Comparison of ENCODE assay signal across 8 cellular contexts in the genomic region with DNA sequence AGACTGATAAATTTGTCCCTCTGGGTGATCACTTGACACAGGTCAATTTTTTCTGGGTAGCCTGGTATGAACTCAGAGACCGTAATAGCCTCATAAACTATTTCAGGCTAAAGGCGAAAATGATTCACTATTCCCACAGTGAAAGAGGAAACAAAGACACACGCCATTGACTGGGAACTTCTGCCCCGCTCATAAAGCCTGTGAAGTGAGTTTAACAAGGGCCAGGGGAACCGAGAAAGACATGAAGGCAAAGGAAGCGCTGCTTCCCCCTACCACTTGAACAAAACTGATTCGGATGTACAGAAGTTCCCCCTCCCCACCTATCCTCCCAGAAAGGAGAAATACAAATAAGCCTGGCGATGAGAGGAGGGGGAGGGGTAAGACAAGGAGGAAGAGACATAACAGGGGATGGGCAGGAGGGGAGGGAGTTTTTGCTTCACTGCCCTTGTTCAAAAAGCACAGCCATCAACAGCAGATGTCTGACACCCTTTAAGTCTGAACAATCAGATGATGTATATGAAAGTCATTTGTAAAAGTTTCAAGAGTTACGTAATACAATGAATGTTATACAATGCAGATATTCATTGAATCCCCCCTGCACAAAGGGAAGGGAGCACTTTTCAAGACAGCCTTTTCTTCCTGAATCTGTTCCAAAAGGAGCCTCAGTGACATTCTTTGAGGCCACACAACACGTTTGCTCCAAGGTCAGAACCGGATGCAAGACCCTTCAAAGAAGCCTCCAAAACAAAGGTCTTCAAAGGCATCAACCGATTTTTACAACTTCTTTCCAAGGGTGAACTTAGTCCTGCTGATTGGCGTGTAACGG. TPM values are rescaled to one million over a fixed set of nuclear protein-coding genes. Genes with fewer than 3 reads are reported as not detected.
DNase-seq lines count a peak whose midpoint lies in the region; ATAC-seq and TF ChIP-seq lines count a peak whose summit lies in the region.

No MANE protein-coding gene starts in this region.

- H3K36me3 ChIP-seq in endodermal cell (ENCODE audit: control insufficient read depth, insufficient read depth, low read length) (no peaks in the 10 kb centered on the region), muscle layer of colon (ENCODE audit: insufficient read depth, low read length) (no peaks in the 10 kb centered on the region)

- CTCF ChIA-PET in activated naive CD4-positive, alpha-beta T cell treated with anti-CD3 and anti-CD28 coated beads for 36 hours (lab: Charles Lee), result no interaction called here

- H3K27ac Mint-ChIP-seq in activated naive CD4-positive, alpha-beta T cell treated with anti-CD3 and anti-CD28 coated beads for 36 hours, result no peak overlapping the region
- no peak overlapping the region for H3K27ac Mint-ChIP-seq in endodermal cell

- no peaks in the 10 kb centered on the region for H3K36me3 Mint-ChIP-seq in activated naive CD4-positive, alpha-beta T cell treated with anti-CD3 and anti-CD28 coated beads for 36 hours (ENCODE audit: low read depth)
- H3K36me3 Mint-ChIP-seq in endodermal cell (ENCODE audit: low read depth), result no peaks in the 10 kb centered on the region

- H3K9me3 Mint-ChIP-seq in activated naive CD4-positive, alpha-beta T cell treated with anti-CD3 and anti-CD28 coated beads for 36 hours, result no peaks in the 10 kb centered on the region
- no peaks in the 10 kb centered on the region for H3K9me3 Mint-ChIP-seq in endodermal cell

- peak; percentile 70 for ATAC-seq in HG02623 (IDR thresholded peaks at IDR 0.05; ENCODE audit: unreplicated experiment)

- H3K4me3 Mint-ChIP-seq in activated naive CD4-positive, alpha-beta T cell treated with anti-CD3 and anti-CD28 coated beads for 36 hours, result peak overlapping the region; percentile 43
- peak overlapping the region; percentile 50 for H3K4me3 Mint-ChIP-seq in endodermal cell

- H3K27me3 Mint-ChIP-seq in activated naive CD4-positive, alpha-beta T cell treated with anti-CD3 and anti-CD28 coated beads for 36 hours (ENCODE audit: low read depth), result peaks cover 45% of the 10 kb centered on the region
- H3K27me3 Mint-ChIP-seq in endodermal cell (ENCODE audit: insufficient read depth), result peaks cover 44% of the 10 kb centered on the region

- peaks cover 7% of the 10 kb centered on the region for H3K4me1 Mint-ChIP-seq in activated naive CD4-positive, alpha-beta T cell treated with anti-CD3 and anti-CD28 coated beads for 36 hours (ENCODE audit: low read depth)
- H3K4me1 Mint-ChIP-seq in endodermal cell, result peaks cover 8% of the 10 kb centered on the region

- DNase-seq in activated naive CD4-positive, alpha-beta T cell treated with anti-CD3 and anti-CD28 coated beads for 36 hours, result peak; percentile 20
- no peak for DNase-seq in activated naive CD4-positive, alpha-beta T cell (lab: John Stamatoyannopoulos, UW)
- peak; percentile 28 for DNase-seq in NCI-H69 (lab: John Stamatoyannopoulos, UW)
- DNase-seq in endodermal cell, result no peak
- DNase-seq in NCI-H1417 (lab: John Stamatoyannopoulos, UW), result no peak
- no peak for DNase-seq in activated CD4-positive, alpha-beta T cell treated with anti-CD3 and anti-CD28 coated beads, Interleukin-2, amount 50 U/mL, for 48 hours

- H3K27ac ChIP-seq in endodermal cell (ENCODE audit: low read depth, low read length) (no peak overlapping the region), muscle layer of colon (ENCODE audit: low read depth, low read length) (no peak overlapping the region)

- H3K4me1 ChIP-seq in endodermal cell (ENCODE audit: control insufficient read depth, insufficient read depth, low read length) (no peaks in the 10 kb centered on the region), muscle layer of colon (ENCODE audit: insufficient read depth, low read length) (peaks cover 15% of the 10 kb centered on the region)

- intact Hi-C loops in activated naive CD4-positive, alpha-beta T cell treated with anti-CD3 and anti-CD28 coated beads for 36 hours (cut with micrococcal nuclease), result no loop called here

- H3K4me3 ChIP-seq in endodermal cell (ENCODE audit: low read length) (peak overlapping the region; percentile 68), muscle layer of colon (ENCODE audit: low read depth in 1 of 2, low read length in 2 of 2) (peak overlapping the region; percentile 6 to 48)

- TF ChIP-seq CTCF in endodermal cell (conservative IDR thresholded peaks at IDR 0.05), result no peak

- WGBS in endodermal cell (ENCODE audit: insufficient coverage in 1 of 2, insufficient read length in 1 of 2), 2 experiments, result 41 to 55% methylated on average over 11 to 13 of the region's 14 CpGs

- H3K27me3 ChIP-seq in endodermal cell (ENCODE audit: control insufficient read depth, insufficient read depth, low read length, poor library complexity, severe bottlenecking), result peaks cover 51% of the 10 kb centered on the region
- no peaks in the 10 kb centered on the region for H3K27me3 ChIP-seq in muscle layer of colon (ENCODE audit: control insufficient read depth in 1 of 2, insufficient read depth in 2 of 2, low read length in 2 of 2)

- H3K9ac ChIP-seq in endodermal cell (ENCODE audit: extremely low read depth, low read length, poor library complexity, severe bottlenecking), result no peak overlapping the region
- no peak overlapping the region for H3K9ac ChIP-seq in muscle layer of colon (ENCODE audit: low read length)

- H3K9me3 ChIP-seq in endodermal cell (ENCODE audit: control insufficient read depth, low read length) (no peaks in the 10 kb centered on the region), muscle layer of colon (ENCODE audit: low read length) (no peaks in the 10 kb centered on the region)

RNA-seq across cellular contexts. Expression of gene ABCB4, which starts 0.7 kb away (rescaled TPM):
- not detected for total RNA-seq in activated naive CD4-positive, alpha-beta T cell treated with anti-CD3 and anti-CD28 coated beads for 36 hours
- under 1 TPM; 0.60 to 0.77 TPM for total RNA-seq in endodermal cell
- polyA plus RNA-seq in endodermal cell (2013, experiment 1 of 2), result 1.9 TPM
- 1.9 TPM for polyA plus RNA-seq in endodermal cell (2013, experiment 2 of 2)

Comparison
In these comparisons a context has a peak if more than half of its experiments do, and no peak if none do; other contexts are left out.
1. DNase-seq: peak in activated naive CD4-positive, alpha-beta T cell treated with anti-CD3 and anti-CD28 coated beads for 36 hours (single experiment) and NCI-H69 (single experiment); none in activated naive CD4-positive, alpha-beta T cell (0 of 4), endodermal cell (single experiment), NCI-H1417 (0 of 3) and activated CD4-positive, alpha-beta T cell treated with anti-CD3 and anti-CD28 coated beads, Interleukin-2, amount 50 U/mL, for 48 hours (0 of 2).